In the genomic region with DNA sequence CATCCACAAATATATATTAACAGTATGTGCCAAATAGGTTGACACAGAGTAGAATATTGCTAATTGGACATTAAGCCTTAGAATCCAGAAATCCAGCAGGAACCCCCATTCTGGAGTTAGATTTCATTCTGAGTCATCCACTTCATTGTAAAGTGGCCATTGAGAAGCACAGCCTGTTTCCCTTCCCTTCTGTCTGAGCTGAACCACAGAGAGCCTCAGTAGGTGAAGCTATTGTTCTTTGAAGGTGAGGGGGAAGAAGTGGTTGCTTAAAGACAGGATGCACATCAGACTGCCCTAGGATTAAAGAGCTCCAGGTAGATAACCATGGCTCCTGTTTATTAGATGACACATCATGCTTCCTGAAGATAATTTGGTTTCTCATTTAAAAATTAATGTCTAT, we compare ENCODE assay signal across 12 cellular contexts. TPM values are rescaled to one million over a fixed set of nuclear protein-coding genes. Genes with fewer than 3 reads are reported as not detected.
DNase-seq lines count a peak whose midpoint lies in the region; FAIRE-seq and TF ChIP-seq lines count a peak whose summit lies in the region.
"Had no signal": no experiment of that assay in that cellular context is flagged by ENCODE, and none has a peak within 500 bp of the region (broad histone marks: within the 10 kb centered on the region; RNA-seq: fewer than 3 reads in every experiment).

No MANE protein-coding gene starts in this region.

- CTCF ChIA-PET in activated CD4-positive, alpha-beta T cell treated with anti-CD3 and anti-CD28 coated beads, Interleukin-2, amount 10 ng/mL, durations not matched to agents 7 days and 5 days (lab: Charles Lee), result interaction anchor here (1.5 kb wide), 1 partner anchor 25 kb away, joined by 5 read pairs; no protein-coding TSS in a partner anchor

- peak overlapping the region; percentile 27 for H3K4me3 Mint-ChIP-seq in activated CD4-positive, alpha-beta T cell treated with anti-CD3 and anti-CD28 coated beads, Interleukin-2, amount 10 ng/mL, durations not matched to agents 7 days and 5 days
- H3K4me3 Mint-ChIP-seq: dendritic cell treated with granulocyte-macrophage colony-stimulating factor and Interleukin-4, amounts not matched to agents 40 ng/mL and 50 ng/mL, for 4 days had no signal

- H3K4me1 ChIP-seq in skeletal muscle satellite cell (ENCODE audit: control insufficient read depth, insufficient read depth, low read length), result peaks cover 23% of the 10 kb centered on the region
- H3K4me1 ChIP-seq: A549, tibial artery had no signal

- POLR2A ChIA-PET in activated CD4-positive, alpha-beta T cell treated with anti-CD3 and anti-CD28 coated beads, Interleukin-2, amount 10 ng/mL, durations not matched to agents 7 days and 5 days (lab: Charles Lee), result interaction anchor here (0.6 kb wide), 1 partner anchor 1212 kb away, joined by 3 read pairs; no protein-coding TSS in a partner anchor

- H3K27me3 ChIP-seq in bronchial epithelial cell (ENCODE audit: control insufficient read depth, insufficient read depth, low read length), result no peaks in the 10 kb centered on the region
- no peaks in the 10 kb centered on the region for H3K27me3 ChIP-seq in skeletal muscle satellite cell (ENCODE audit: control insufficient read depth, insufficient read depth, low read length)
- H3K27me3 ChIP-seq: tibial artery had no signal

- no peak for FAIRE-seq in bronchial epithelial cell (lab: Jason Lieb, UNC)

- peaks cover 17% of the 10 kb centered on the region for H3K36me3 Mint-ChIP-seq in activated CD4-positive, alpha-beta T cell treated with anti-CD3 and anti-CD28 coated beads, Interleukin-2, amount 10 ng/mL, durations not matched to agents 7 days and 5 days (ENCODE audit: low read depth)

- H3K27me3 Mint-ChIP-seq in activated CD4-positive, alpha-beta T cell treated with anti-CD3 and anti-CD28 coated beads, Interleukin-2, amount 10 ng/mL, durations not matched to agents 7 days and 5 days, result no peaks in the 10 kb centered on the region
- H3K27me3 Mint-ChIP-seq: dendritic cell treated with granulocyte-macrophage colony-stimulating factor and Interleukin-4, amounts not matched to agents 40 ng/mL and 50 ng/mL, for 4 days had no signal

- H3K4me1 Mint-ChIP-seq in activated CD4-positive, alpha-beta T cell treated with anti-CD3 and anti-CD28 coated beads, Interleukin-2, amount 10 ng/mL, durations not matched to agents 7 days and 5 days, result peaks cover 25% of the 10 kb centered on the region

- no peaks in the 10 kb centered on the region for H3K9me3 ChIP-seq in skeletal muscle satellite cell (replicated peaks; ENCODE audit: low read length)
- H3K9me3 ChIP-seq: A549, tibial artery had no signal

- no peak overlapping the region for H3K9ac ChIP-seq in skeletal muscle satellite cell (ENCODE audit: low read depth, low read length)

- peak overlapping the region; percentile 55 for H3K4me2 ChIP-seq in skeletal muscle satellite cell (ENCODE audit: low read length)
- H3K4me2 ChIP-seq: A549 had no signal

- TF ChIP-seq CTCF in bronchial epithelial cell (IDR thresholded peaks at IDR 0.05; ENCODE audit: insufficient read depth, low read length, severe bottlenecking) (no peak), GM13976 (IDR thresholded peaks at IDR 0.05; ENCODE audit: borderline replicate concordance, control extremely low read depth, extremely low read depth, insufficient read depth, missing control alignments) (no peak)

- H3K36me3 ChIP-seq in bronchial epithelial cell (ENCODE audit: control insufficient read depth, insufficient read depth, low read length) (no peaks in the 10 kb centered on the region), skeletal muscle satellite cell (ENCODE audit: insufficient read depth, low read length) (no peaks in the 10 kb centered on the region)

- H3K4me3 ChIP-seq in bronchial epithelial cell (ENCODE audit: low read depth, low read length) (no peak overlapping the region), skeletal muscle satellite cell (ENCODE audit: low read length) (no peak overlapping the region)
- H3K4me3 ChIP-seq: A549, tibial artery had no signal

- DNase-seq in activated CD4-positive, alpha-beta T cell treated with anti-CD3 and anti-CD28 coated beads, Interleukin-2, amount 10 ng/mL, durations not matched to agents 7 days and 5 days, result peak; percentile 33
- no peak for DNase-seq in activated CD4-positive, alpha-beta T cell treated with anti-CD3 and anti-CD28 coated beads, Interleukin-2, amount 50 U/mL, for 1 hour
- DNase-seq in NCI-H2029 treated with DMSO at 0.1 percent for 48 hours (lab: John Stamatoyannopoulos, UW), result peak; percentile 81
- peak; percentile 72 for DNase-seq in bronchial epithelial cell (ENCODE audit: low read depth)
- DNase-seq in activated gamma-delta T cell treated with Interleukin-2 at 50 U/mL for 16 hours, result no peak
- no peak for DNase-seq in GM13976 (ENCODE audit: low spot score)
- no peak for DNase-seq in middle frontal gyrus (ENCODE audit: extremely low spot score, low spot score)
- DNase-seq: stimulated activated CD4-positive, alpha-beta T cell treated with anti-CD3 and anti-CD28 coated beads, Interleukin-4, amount 100 ng/mL, for 4 hours; tibial artery had no signal

- in situ Hi-C loops in GM13976 (cut with MboI; ENCODE audit: low sequenced_read_pairs, unreplicated experiment), result no loop called here

- H3K9me3 Mint-ChIP-seq in activated CD4-positive, alpha-beta T cell treated with anti-CD3 and anti-CD28 coated beads, Interleukin-2, amount 10 ng/mL, durations not matched to agents 7 days and 5 days, result no peaks in the 10 kb centered on the region
- H3K9me3 Mint-ChIP-seq: dendritic cell treated with granulocyte-macrophage colony-stimulating factor and Interleukin-4, amounts not matched to agents 40 ng/mL and 50 ng/mL, for 4 days had no signal

- peak overlapping the region; percentile 79 for H3K27ac Mint-ChIP-seq in activated CD4-positive, alpha-beta T cell treated with anti-CD3 and anti-CD28 coated beads, Interleukin-2, amount 10 ng/mL, durations not matched to agents 7 days and 5 days
- H3K27ac Mint-ChIP-seq: dendritic cell treated with granulocyte-macrophage colony-stimulating factor and Interleukin-4, amounts not matched to agents 40 ng/mL and 50 ng/mL, for 4 days had no signal

RNA-seq across cellular contexts. Expression of a gene that starts 30.6 kb away (rescaled TPM):
- total RNA-seq in activated CD4-positive, alpha-beta T cell treated with anti-CD3 and anti-CD28 coated beads, Interleukin-2, amount 10 ng/mL, durations not matched to agents 7 days and 5 days, result under 1 TPM; 0.48 to 0.67 TPM
- under 0.01 and 0.13 TPM in 2 replicates for total RNA-seq in bronchial epithelial cell
- under 0.01 and 0.25 TPM in 2 replicates for total RNA-seq in skeletal muscle satellite cell (2012; rRNA removed)

Comparison
In these comparisons a context has a peak if more than half of its experiments do, and no peak if none do; other contexts are left out.
1. DNase-seq: peak in activated CD4-positive, alpha-beta T cell treated with anti-CD3 and anti-CD28 coated beads, Interleukin-2, amount 10 ng/mL, durations not matched to agents 7 days and 5 days (single experiment), NCI-H2029 treated with DMSO at 0.1 percent for 48 hours (single experiment) and bronchial epithelial cell (single experiment); none in activated CD4-positive, alpha-beta T cell treated with anti-CD3 and anti-CD28 coated beads, Interleukin-2, amount 50 U/mL, for 1 hour (single experiment), activated gamma-delta T cell treated with Interleukin-2 at 50 U/mL for 16 hours (single experiment), GM13976 (single experiment) and middle frontal gyrus (single experiment).